15 cellular contexts compared by ENCODE assay signal in genomic region chr2:46311651-46312223, GRCh38. TPM values are rescaled to one million over a fixed set of nuclear protein-coding genes. Genes with fewer than 3 reads are reported as not detected.
A peak's percentile ranks its signal among the peaks of the same experiment; 100 is the strongest.
DNase-seq lines count a peak whose midpoint lies in the region; ATAC-seq and TF ChIP-seq lines count a peak whose summit lies in the region.
"Had no signal": no experiment of that assay in that cellular context is flagged by ENCODE, and none has a peak within 500 bp of the region (broad histone marks: within the 10 kb centered on the region; RNA-seq: fewer than 3 reads in every experiment).

No MANE protein-coding gene starts in this region.

- peak overlapping the region; percentile 42; the same call in 1 of the 3 replicates for H2BK15ac ChIP-seq in IMR-90 (ENCODE audit: low read depth, low read length)

- H3K4me1 ChIP-seq in IMR-90 (ENCODE audit: control insufficient read depth, insufficient read depth, low read length) (peaks cover 41% of the 10 kb centered on the region), right lobe of liver (peaks cover 5 to 100% (median 50%) of the 10 kb centered on the region in 4 donors), subcutaneous abdominal adipose tissue (ENCODE audit: control insufficient read depth in 5 of 5, insufficient read depth in 5 of 5, low read length in 5 of 5) (peaks cover 19 to 98% (median 76%) of the 10 kb centered on the region in 5 donors)

- H2AFZ ChIP-seq in IMR-90 (replicated peaks; ENCODE audit: low read length, poor library complexity): peak overlapping the region; percentile 52

- no peak overlapping the region for H2AK9ac ChIP-seq in IMR-90 (replicated peaks; ENCODE audit: low read depth, low read length, poor library complexity)

- peak overlapping the region; percentile 25 for H2BK5ac ChIP-seq in IMR-90 (ENCODE audit: low read depth, low read length, poor library complexity, severe bottlenecking)

- no peak overlapping the region for H3K4me3 Mint-ChIP-seq in MCF 10A (ENCODE audit: unreplicated experiment)
- H3K4me3 Mint-ChIP-seq: activated CD4-positive, alpha-beta memory T cell treated with anti-CD3 and anti-CD28 coated beads, Interleukin-2, amount 10 ng/mL, durations not matched to agents 7 days and 5 days; activated T-helper 1 cell treated with anti-CD3 and anti-CD28 coated beads, Interleukin-12 subunit alpha, Interleukin-12 subunit beta, Interleukin-2, Interleukin-4 antibody, amounts not matched to agents 30 ng/mL and 10 ng/mL and 1 ng/mL, durations not matched to agents 14 hours and 24 hours and 36 hours; brain had no signal

- CTCF ChIA-PET in IMR-90 (lab: Yijun Ruan, JAX) (no interaction called here), MCF 10A (lab: Yijun Ruan, JAX) (interaction anchor here (0.6 to 2.6 kb wide), 5 partner anchors 12 to 38 kb away, joined by 3 to 7 read pairs (median 3); no protein-coding TSS in a partner anchor)

- H2AK5ac ChIP-seq in IMR-90 (ENCODE audit: low read depth, low read length): peak overlapping the region; percentile 82; the same call in 1 of the 2 replicates

- ATAC-seq in IMR-90 (ENCODE audit: low read depth) (no peak), right lobe of liver (no peak)
- no peak for ATAC-seq in activated CD4-positive, CD25-positive, alpha-beta regulatory T cell treated with anti-CD3 and anti-CD28 coated beads, Interleukin-2, amount 50 U/mL, for 24 hours

- H2BK120ac ChIP-seq in IMR-90 (ENCODE audit: low read depth, low read length): peak overlapping the region; percentile 16; the same call in 1 of the 2 replicates

- no peak overlapping the region for H4K5ac ChIP-seq in IMR-90 (ENCODE audit: low read depth, low read length)

- no peak overlapping the region for H3K56ac ChIP-seq in IMR-90 (ENCODE audit: extremely low read depth, insufficient read depth, low read length)

- no peak overlapping the region for H2BK20ac ChIP-seq in IMR-90 (ENCODE audit: low read depth, low read length)

- H3K4me3 ChIP-seq in IMR-90 (ENCODE audit: insufficient read depth, low read depth, low read length): no peak overlapping the region
- H3K4me3 ChIP-seq in right lobe of liver: no peak overlapping the region
- H3K4me3 ChIP-seq in subcutaneous abdominal adipose tissue (ENCODE audit: low read depth in 1 of 5, low read length in 5 of 5): no peak overlapping the region
- H3K4me3 ChIP-seq: BLaER1 had no signal

- H3K23ac ChIP-seq in IMR-90 (ENCODE audit: low read depth, low read length): no peak overlapping the region

- H3K4me2 ChIP-seq in IMR-90 (ENCODE audit: low read depth, low read length): no peak overlapping the region
- H3K4me2 ChIP-seq: BLaER1 had no signal

- H3K9me3 ChIP-seq in IMR-90 (ENCODE audit: control insufficient read depth, insufficient read depth, low read length) (no peaks in the 10 kb centered on the region), right lobe of liver (no peaks in the 10 kb centered on the region), subcutaneous abdominal adipose tissue (ENCODE audit: control insufficient read depth in 5 of 5, low read length in 5 of 5) (no peaks in the 10 kb centered on the region)
- H3K9me3 ChIP-seq: BLaER1 had no signal

- H3K4me1 Mint-ChIP-seq in MCF 10A (ENCODE audit: insufficient read depth, unreplicated experiment): peaks cover 76% of the 10 kb centered on the region

- peaks cover 98% of the 10 kb centered on the region for H4K20me1 ChIP-seq in IMR-90 (ENCODE audit: insufficient read depth, low read length)
- H4K20me1 ChIP-seq: BLaER1 had no signal

- H3K27me3 ChIP-seq in IMR-90 (ENCODE audit: control insufficient read depth, insufficient read depth, low read length) (no peaks in the 10 kb centered on the region), right lobe of liver (no peaks in the 10 kb centered on the region), subcutaneous abdominal adipose tissue (ENCODE audit: control insufficient read depth in 5 of 5, insufficient read depth in 4 of 5, low read length in 5 of 5) (peaks cover 0 to 5% (median 0%) of the 10 kb centered on the region in 5 donors)
- H3K27me3 ChIP-seq: BLaER1 had no signal

- H3K36me3 Mint-ChIP-seq in MCF 10A (ENCODE audit: insufficient read depth, unreplicated experiment): peaks cover 21% of the 10 kb centered on the region
- H3K36me3 Mint-ChIP-seq: brain had no signal

- H3K9me3 Mint-ChIP-seq in MCF 10A (ENCODE audit: unreplicated experiment): no peaks in the 10 kb centered on the region
- H3K9me3 Mint-ChIP-seq: activated CD4-positive, alpha-beta memory T cell treated with anti-CD3 and anti-CD28 coated beads, Interleukin-2, amount 10 ng/mL, durations not matched to agents 7 days and 5 days; activated T-helper 1 cell treated with anti-CD3 and anti-CD28 coated beads, Interleukin-12 subunit alpha, Interleukin-12 subunit beta, Interleukin-2, Interleukin-4 antibody, amounts not matched to agents 30 ng/mL and 10 ng/mL and 1 ng/mL, durations not matched to agents 14 hours and 24 hours and 36 hours; brain had no signal

- TF ChIP-seq RAD21 in IMR-90 (IDR thresholded peaks at IDR 0.05; ENCODE audit: low read length): no peak

- H3K14ac ChIP-seq in IMR-90 (replicated peaks; ENCODE audit: low read depth, low read length): 0 out of 2 replicates have a peak overlapping the region, but pooled peaks have one; percentile 21

- H3K27ac ChIP-seq in IMR-90 (ENCODE audit: insufficient read depth, low read length) (no peak overlapping the region), right lobe of liver (peak overlapping the region; percentile 41 to 89 (median 66)), subcutaneous abdominal adipose tissue (ENCODE audit: low read depth, low read length) (peak overlapping the region; percentile 78)
- H3K27ac ChIP-seq: BLaER1 had no signal

- H3K9ac ChIP-seq in IMR-90 (ENCODE audit: low read depth, low read length) (no peak overlapping the region), subcutaneous abdominal adipose tissue (ENCODE audit: low read length in 5 of 5) (no peak overlapping the region)
- H3K9ac ChIP-seq: BLaER1 had no signal

- WGBS in IMR-90 (ENCODE audit: extremely low coverage in 2 of 2, insufficient read length in 1 of 2), 2 experiments: no CpG with 5 or more reads among the region's 6 CpGs
- WGBS in right lobe of liver (ENCODE audit: insufficient coverage, low coverage, low lambda C conversion rate, missing lambda C conversion rate): 24% methylated on average over 5 of the region's 6 CpGs

- H3K4ac ChIP-seq in IMR-90 (ENCODE audit: low read depth, low read length): peak overlapping the region; percentile 32

- in situ Hi-C loops in IMR-90 (cut with MboI; ENCODE audit: low sequenced_read_pairs): loop anchor here (25.0 kb wide), 1 partner anchor 674 kb away; no protein-coding TSS in a partner anchor

- 0 out of 4 replicates have a peak overlapping the region, but pooled peaks of 1 of the 2 experiments have one; percentile 10 for H4K8ac ChIP-seq in IMR-90 (ENCODE audit: low read depth in 2 of 2, low read length in 2 of 2)

- DNase-seq in IMR-90: no peak
- DNase-seq in MCF 10A (ENCODE audit: unreplicated experiment): peak; percentile 68
- DNase-seq in right lobe of liver: no peak
- no peak for DNase-seq in NOMO-1 (lab: John Stamatoyannopoulos, UW; ENCODE audit: unreplicated experiment in 2 of 2)
- no peak for DNase-seq in SIG-M5 treated with dmso at 0.1 percent for 504 hours (lab: John Stamatoyannopoulos, UW; ENCODE audit: unreplicated experiment)
- DNase-seq in activated naive CD4-positive, alpha-beta T cell treated with Interleukin-2 at 50 U/mL for 16 hours: no peak
- DNase-seq: activated CD4-positive, alpha-beta memory T cell treated with anti-CD3 and anti-CD28 coated beads, Interleukin-2, amount 10 ng/mL, durations not matched to agents 7 days and 5 days; effector CD4-positive, alpha-beta T cell; NCI-H1092 treated with DMSO at 0.1 percent for 48 hours; NK-92 treated with Interleukin-12 subunit alpha and Interleukin-12 subunit beta, amount 100 ng/mL, for 24 hours had no signal

- H3K36me3 ChIP-seq in IMR-90 (ENCODE audit: control insufficient read depth, insufficient read depth, low read length) (peaks cover 13% of the 10 kb centered on the region), right lobe of liver (no peaks in the 10 kb centered on the region), subcutaneous abdominal adipose tissue (ENCODE audit: control insufficient read depth in 5 of 5, insufficient read depth in 5 of 5, low read length in 5 of 5) (peaks cover 0 to under 1% (median 0%) of the 10 kb centered on the region in 5 donors)
- H3K36me3 ChIP-seq: BLaER1 had no signal

- TF ChIP-seq POLR2A in IMR-90 (IDR thresholded peaks at IDR 0.05; ENCODE audit: low read depth, low read length): no peak
- no peak for TF ChIP-seq POLR2A in right lobe of liver (IDR thresholded peaks at IDR 0.05)

- no peaks in the 10 kb centered on the region for H3K27me3 Mint-ChIP-seq in MCF 10A (ENCODE audit: insufficient read depth, unreplicated experiment)

- H3K18ac ChIP-seq in IMR-90 (ENCODE audit: low read depth, low read length): peak overlapping the region; percentile 5; the same call in 1 of the 2 replicates

- no peak for TF ChIP-seq CTCF in IMR-90 (conservative IDR thresholded peaks at IDR 0.05; ENCODE audit: low read depth, low read length)
- TF ChIP-seq CTCF in MCF 10A (IDR thresholded peaks at IDR 0.05; ENCODE audit: unreplicated experiment): no peak
- TF ChIP-seq CTCF in right lobe of liver (IDR thresholded peaks at IDR 0.05): no peak

- peaks cover 53% of the 10 kb centered on the region for H3K9me1 ChIP-seq in IMR-90 (ENCODE audit: insufficient read depth, low read length)

- no TSS peak for BruUV-seq in IMR-90 (replicated peaks; lab: Mats Ljungman, UMichigan)
- no TSS peak for BruUV-seq in MCF 10A (replicated peaks; lab: Mats Ljungman, UMichigan)

- peak overlapping the region; percentile 25; the same call in 1 of the 2 replicates for H4K91ac ChIP-seq in IMR-90 (ENCODE audit: insufficient read depth, low read depth, low read length)

- peaks cover 21 to 93% of the 10 kb centered on the region in 2 experiments for H3K79me1 ChIP-seq in IMR-90 (ENCODE audit: low read depth in 1 of 2, low read length in 2 of 2)

- POLR2A ChIA-PET in IMR-90 (lab: Charles Lee; ENCODE audit: unreplicated experiment): no interaction called here
- POLR2A ChIA-PET in MCF 10A (lab: Yijun Ruan, JAX): interaction anchor here (1.8 to 24.9 kb wide), 5 partner anchors 11 to 22 kb away, joined by 9 to 553 read pairs (median 22); partner anchors contain the start of gene EPAS1

- dilution Hi-C loops in IMR-90 (cut with HindIII; ENCODE audit: low sequenced_read_pairs, unreplicated experiment): no loop called here

- intact Hi-C loops in IMR-90 (cut with micrococcal nuclease): no loop called here
- intact Hi-C loops in MCF 10A (cut with micrococcal nuclease): no loop called here
- intact Hi-C loops in right lobe of liver (cut with DNase I): no loop called here

- H3K27ac Mint-ChIP-seq in MCF 10A (ENCODE audit: low read depth, unreplicated experiment): peak overlapping the region; percentile 93
- H3K27ac Mint-ChIP-seq: activated CD4-positive, alpha-beta memory T cell treated with anti-CD3 and anti-CD28 coated beads, Interleukin-2, amount 10 ng/mL, durations not matched to agents 7 days and 5 days; activated T-helper 1 cell treated with anti-CD3 and anti-CD28 coated beads, Interleukin-12 subunit alpha, Interleukin-12 subunit beta, Interleukin-2, Interleukin-4 antibody, amounts not matched to agents 30 ng/mL and 10 ng/mL and 1 ng/mL, durations not matched to agents 14 hours and 24 hours and 36 hours; brain had no signal

RNA-seq across cellular contexts. Expression of gene EPAS1, which starts 14.5 kb away (rescaled TPM):
- 21.9 and 40.7 TPM in 2 replicates for total RNA-seq in IMR-90 (2012; rRNA removed)
- polyA plus RNA-seq in IMR-90 (2012; rRNA removed): 103 and 120 TPM in 2 replicates
- 117 and 156 TPM in 2 replicates for polyA plus RNA-seq in IMR-90 (2012; cell fraction: cytosol; rRNA removed)
- polyA plus RNA-seq in IMR-90 (2012; cell fraction: nucleus; rRNA removed; ENCODE audit: low replicate concordance): 108 and 158 TPM in 2 replicates
- total RNA-seq in MCF 10A (2022): 146 and 200 TPM in 2 replicates
- total RNA-seq in right lobe of liver: 100 to 1,000 TPM; 101 to 232 (median 170) TPM
